Comparison of ENCODE assay signal across 22 cellular contexts in the genomic region with DNA sequence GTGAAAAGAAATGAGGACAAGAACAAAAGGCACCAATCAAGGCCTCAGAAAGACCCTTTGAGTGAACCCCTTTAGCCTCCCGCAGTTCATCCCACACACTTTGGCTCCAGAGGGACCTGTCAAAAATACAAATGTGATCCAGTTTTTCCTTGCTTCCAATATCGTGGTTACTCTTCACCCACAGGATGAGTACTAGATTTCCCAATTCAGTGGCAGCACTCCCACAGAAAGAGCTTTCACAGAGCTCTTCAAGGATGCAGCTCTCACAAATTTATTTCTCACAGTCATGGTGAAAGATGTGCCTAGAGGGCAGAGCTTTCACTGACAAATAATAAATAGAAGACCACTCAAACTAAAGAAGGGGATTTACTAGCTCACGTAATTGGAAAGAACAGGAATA.
"Had no signal": no experiment of that assay in that cellular context is flagged by ENCODE, and none has a peak within 500 bp of the region (broad histone marks: within the 10 kb centered on the region; RNA-seq: fewer than 3 reads in every experiment).

No MANE protein-coding gene starts in this region.

- DNase-seq: activated CD4-positive, alpha-beta memory T cell treated with anti-CD3 and anti-CD28 coated beads for 36 hours; activated CD4-positive, alpha-beta T cell treated with anti-CD3 and anti-CD28 coated beads for 4 hours; activated CD4-positive, CD25-positive, alpha-beta regulatory T cell; activated effector memory CD4-positive, alpha-beta T cell treated with Interleukin-2 at 50 U/mL for 16 hours; activated naive CD4-positive, alpha-beta T cell treated with anti-CD3 and anti-CD28 coated beads for 36 hours; activated naive CD8-positive, alpha-beta T cell treated with anti-CD3 and anti-CD28 coated beads, Interleukin-2, amount 10 ng/mL, durations not matched to agents 7 days and 5 days; activated T-cell treated with anti-CD3 and anti-CD28 coated beads, Interleukin-2, amount 50 U/mL, for 48 hours; dermis blood vessel endothelial cell; effector CD8-positive, alpha-beta T cell; erythroblast; naive B cell; occipital lobe; right lobe of liver; stimulated activated CD4-positive, alpha-beta T cell treated with anti-CD3 and anti-CD28 coated beads, Interleukin-4, amount 100 ng/mL, for 1 hour; stimulated activated naive CD4-positive, alpha-beta T cell; substantia nigra; SW 1271; T-helper 17 cell had no signal

- H3K27me3 ChIP-seq: right lobe of liver, tibial nerve had no signal

- H3K27ac Mint-ChIP-seq: activated CD4-positive, alpha-beta memory T cell treated with anti-CD3 and anti-CD28 coated beads for 36 hours; activated naive CD4-positive, alpha-beta T cell treated with anti-CD3 and anti-CD28 coated beads for 36 hours; activated naive CD8-positive, alpha-beta T cell treated with anti-CD3 and anti-CD28 coated beads, Interleukin-2, amount 10 ng/mL, durations not matched to agents 7 days and 5 days; brain; T-helper 17 cell had no signal

- H3K4me3 Mint-ChIP-seq: activated CD4-positive, alpha-beta memory T cell treated with anti-CD3 and anti-CD28 coated beads for 36 hours; activated naive CD4-positive, alpha-beta T cell treated with anti-CD3 and anti-CD28 coated beads for 36 hours; activated naive CD8-positive, alpha-beta T cell treated with anti-CD3 and anti-CD28 coated beads, Interleukin-2, amount 10 ng/mL, durations not matched to agents 7 days and 5 days; T-helper 17 cell had no signal

- H3K9me3 ChIP-seq: right lobe of liver, tibial nerve had no signal

- ATAC-seq: T-helper 17 cell had no signal

- H3K4me3 ChIP-seq: lung, right lobe of liver, tibial nerve had no signal

- H3K9me3 Mint-ChIP-seq: activated CD4-positive, alpha-beta memory T cell treated with anti-CD3 and anti-CD28 coated beads for 36 hours; activated naive CD4-positive, alpha-beta T cell treated with anti-CD3 and anti-CD28 coated beads for 36 hours; activated naive CD8-positive, alpha-beta T cell treated with anti-CD3 and anti-CD28 coated beads, Interleukin-2, amount 10 ng/mL, durations not matched to agents 7 days and 5 days; naive B cell; neural crest cell had no signal

- H3K27ac ChIP-seq: right lobe of liver, tibial nerve had no signal

- H3K27me3 Mint-ChIP-seq: activated CD4-positive, alpha-beta memory T cell treated with anti-CD3 and anti-CD28 coated beads for 36 hours; activated naive CD8-positive, alpha-beta T cell treated with anti-CD3 and anti-CD28 coated beads, Interleukin-2, amount 10 ng/mL, durations not matched to agents 7 days and 5 days; naive B cell; T-helper 17 cell had no signal
